In the genomic region with DNA sequence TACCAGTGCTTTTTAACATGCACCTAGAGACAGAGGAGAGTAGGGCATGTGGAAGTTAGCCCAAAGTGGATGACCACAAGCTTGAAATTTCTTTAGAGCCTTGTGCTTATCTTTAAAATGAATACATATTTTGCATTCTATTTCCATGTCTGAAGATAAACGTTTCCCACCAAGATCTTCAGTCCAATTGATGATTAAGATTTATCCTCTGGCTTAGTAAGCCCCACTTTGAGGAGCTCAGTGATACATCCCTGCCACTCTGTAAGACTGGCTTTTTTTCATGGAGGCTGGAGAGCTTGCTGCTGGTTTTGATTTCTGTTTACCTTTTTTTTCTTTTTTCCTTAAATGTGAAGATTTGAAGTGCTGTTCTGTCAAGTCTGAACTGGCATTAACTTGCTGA, we compare ENCODE assay signal across 22 cellular contexts. TPM values are rescaled to one million over a fixed set of nuclear protein-coding genes. Genes with fewer than 3 reads are reported as not detected.
DNase-seq lines count a peak whose midpoint lies in the region; ATAC-seq, FAIRE-seq and TF ChIP-seq lines count a peak whose summit lies in the region.
"Had no signal": no experiment of that assay in that cellular context is flagged by ENCODE, and none has a peak within 500 bp of the region (broad histone marks: within the 10 kb centered on the region; RNA-seq: fewer than 3 reads in every experiment).

No MANE protein-coding gene starts in this region.

- POLR2A ChIA-PET in naive thymus-derived CD8-positive, alpha-beta T cell (lab: Charles Lee): no interaction called here

- no peak overlapping the region for H3K4me3 Mint-ChIP-seq in astrocyte (ENCODE audit: unreplicated experiment)
- H3K4me3 Mint-ChIP-seq in naive thymus-derived CD8-positive, alpha-beta T cell: no peak overlapping the region
- H3K4me3 Mint-ChIP-seq: CD14-positive monocyte; central memory CD8-positive, alpha-beta T cell; IgD-negative memory B cell; immature natural killer cell had no signal

- no peak overlapping the region for H2AFZ ChIP-seq in astrocyte (ENCODE audit: low read depth, low read length)

- TF ChIP-seq CTCF in astrocyte (IDR thresholded peaks at IDR 0.05; ENCODE audit: insufficient read depth, low read depth, low read length): no peak

- no peaks in the 10 kb centered on the region for H3K9me3 Mint-ChIP-seq in astrocyte (ENCODE audit: unreplicated experiment)
- no peaks in the 10 kb centered on the region for H3K9me3 Mint-ChIP-seq in naive thymus-derived CD8-positive, alpha-beta T cell
- H3K9me3 Mint-ChIP-seq: CD14-positive monocyte; central memory CD8-positive, alpha-beta T cell; IgD-negative memory B cell; immature natural killer cell had no signal

- H3K4me1 ChIP-seq in astrocyte (ENCODE audit: insufficient read depth, low read length): peaks cover 13% of the 10 kb centered on the region
- peaks cover 0 to 4% (median 0%) of the 10 kb centered on the region in 3 donors for H3K4me1 ChIP-seq in skeletal muscle tissue (ENCODE audit: control insufficient read depth in 3 of 3, insufficient read depth in 3 of 3, low read length in 3 of 3)

- peaks cover 5% of the 10 kb centered on the region for H3K4me1 Mint-ChIP-seq in astrocyte (ENCODE audit: low read depth, unreplicated experiment)
- H3K4me1 Mint-ChIP-seq in naive thymus-derived CD8-positive, alpha-beta T cell: peaks cover 0 to 2% (median 0%) of the 10 kb centered on the region in 4 donors
- H3K4me1 Mint-ChIP-seq: CD14-positive monocyte; central memory CD8-positive, alpha-beta T cell; IgD-negative memory B cell; immature natural killer cell had no signal

- H4K20me1 ChIP-seq in astrocyte (ENCODE audit: insufficient read depth, low read length): no peaks in the 10 kb centered on the region

- no peaks in the 10 kb centered on the region for H3K9me3 ChIP-seq in astrocyte (ENCODE audit: insufficient read depth, low read depth, low read length)
- H3K9me3 ChIP-seq in skeletal muscle tissue (ENCODE audit: control insufficient read depth in 3 of 3, low read length in 3 of 3): no peaks in the 10 kb centered on the region
- H3K9me3 ChIP-seq: A549 had no signal

- H3K36me3 ChIP-seq in astrocyte (ENCODE audit: insufficient read depth, low read length): peaks cover 25% of the 10 kb centered on the region
- H3K36me3 ChIP-seq in skeletal muscle tissue (ENCODE audit: control insufficient read depth in 3 of 3, insufficient read depth in 3 of 3, low read length in 3 of 3): peaks cover 4 to 22% (median 4%) of the 10 kb centered on the region in 3 donors

- H3K27me3 ChIP-seq in astrocyte (ENCODE audit: insufficient read depth, low read length): no peaks in the 10 kb centered on the region
- no peaks in the 10 kb centered on the region for H3K27me3 ChIP-seq in skeletal muscle tissue (ENCODE audit: control insufficient read depth in 3 of 3, insufficient read depth in 3 of 3, low read length in 3 of 3)

- no peak overlapping the region for H3K27ac Mint-ChIP-seq in astrocyte (ENCODE audit: unreplicated experiment)
- peak overlapping the region in 1 of 10 donors; percentile 19 for H3K27ac Mint-ChIP-seq in naive thymus-derived CD8-positive, alpha-beta T cell
- H3K27ac Mint-ChIP-seq: CD14-positive monocyte, IgD-negative memory B cell, immature natural killer cell had no signal

- DNase-seq in EH (ENCODE audit: low read depth) (peak; percentile 46), astrocyte (ENCODE audit: low read depth) (peak; percentile 68), iris pigment epithelial cell (ENCODE audit: low read depth) (peak; percentile 45), NCI-H774 (lab: John Stamatoyannopoulos, UW) (no peak), NCI-H2029 treated with DMSO at 0.1 percent for 48 hours (lab: John Stamatoyannopoulos, UW) (no peak), MV-4-11 (lab: John Stamatoyannopoulos, UW) (no peak)
- no peak for DNase-seq in naive thymus-derived CD8-positive, alpha-beta T cell
- DNase-seq: activated naive CD4-positive, alpha-beta T cell treated with anti-CD3 and anti-CD28 coated beads, Interleukin-2, amount 50 U/mL, for 16 hours; DMS79; glutamatergic neuron; immature natural killer cell; midbrain; NCI-H2081 treated with DMSO at 0.1 percent for 48 hours; NCI-H526 treated with DMSO at 0.1 percent for 48 hours; OCI-M1; stimulated activated CD4-positive, alpha-beta T cell treated with anti-CD3 and anti-CD28 coated beads, Interleukin-4, amount 100 ng/mL, for 24 hours; T1000 had no signal

- peak overlapping the region; percentile 4 for H3K4me2 ChIP-seq in astrocyte (ENCODE audit: low read length)
- H3K4me2 ChIP-seq: A549 had no signal

- no peaks in the 10 kb centered on the region for H3K27me3 Mint-ChIP-seq in astrocyte (ENCODE audit: low read depth, unreplicated experiment)
- no peaks in the 10 kb centered on the region for H3K27me3 Mint-ChIP-seq in naive thymus-derived CD8-positive, alpha-beta T cell
- H3K27me3 Mint-ChIP-seq: central memory CD8-positive, alpha-beta T cell; IgD-negative memory B cell had no signal

- no peak for FAIRE-seq in astrocyte (lab: Jason Lieb, UNC)
- FAIRE-seq: A549 had no signal

- H3K27ac ChIP-seq in astrocyte (ENCODE audit: low read depth, low read length) (no peak overlapping the region), skeletal muscle tissue (ENCODE audit: low read depth, low read length) (peak overlapping the region; percentile 5)
- H3K27ac ChIP-seq: A549 had no signal

- ATAC-seq in naive thymus-derived CD8-positive, alpha-beta T cell: no peak
- ATAC-seq: A549 had no signal

- H3K79me2 ChIP-seq in astrocyte (ENCODE audit: insufficient read depth, low read length): no peaks in the 10 kb centered on the region

- H3K9ac ChIP-seq in astrocyte (ENCODE audit: low read length): no peak overlapping the region
- H3K9ac ChIP-seq in skeletal muscle tissue (ENCODE audit: low read depth in 1 of 3, low read length in 3 of 3): no peak overlapping the region

- no peak overlapping the region for H3K4me3 ChIP-seq in astrocyte (ENCODE audit: insufficient read depth, low read depth, low read length)
- H3K4me3 ChIP-seq in skeletal muscle tissue (ENCODE audit: low read length in 3 of 3): no peak overlapping the region
- H3K4me3 ChIP-seq: A549 had no signal

- peaks cover 25% of the 10 kb centered on the region for H3K36me3 Mint-ChIP-seq in astrocyte (ENCODE audit: low read depth, unreplicated experiment)
- H3K36me3 Mint-ChIP-seq in naive thymus-derived CD8-positive, alpha-beta T cell: peaks cover 12 to 60% (median 25%) of the 10 kb centered on the region in 3 donors

RNA-seq across cellular contexts. Expression of gene GRAMD2B, which starts 54.1 kb away (rescaled TPM):
- total RNA-seq in astrocyte (29.1 and 34.4 TPM in 2 replicates), skeletal muscle tissue (8.9 TPM)
- total RNA-seq in naive thymus-derived CD8-positive, alpha-beta T cell: 1 to 10 TPM; 5.0 to 6.6 TPM
- 1 to 10 TPM; 5.3 to 7.1 (median 6.0) TPM for polyA plus RNA-seq in naive thymus-derived CD8-positive, alpha-beta T cell

Comparison
In these comparisons a context has a peak if more than half of its experiments do, and no peak if none do; other contexts are left out.
1. DNase-seq: peak in EH (single experiment), astrocyte (single experiment) and iris pigment epithelial cell (single experiment); none in NCI-H774 (single experiment), naive thymus-derived CD8-positive, alpha-beta T cell (0 of 10), NCI-H2029 treated with DMSO at 0.1 percent for 48 hours (single experiment) and MV-4-11 (single experiment).